Comparison of ENCODE assay signal across 1 cellular context in genomic region chr11:70579376-70579955, GRCh38.
TF ChIP-seq lines count a peak whose summit lies in the region.

No MANE protein-coding gene starts in this region.

TF ChIP-seq in H1, 55 proteins besides CTCF, POLR2A, EP300 and RAD21 (continued from another document):
- TF ChIP-seq KDM5A (IDR thresholded peaks at IDR 0.05; ENCODE audit: low read length), result no peak
- no peak for TF ChIP-seq NANOG (IDR thresholded peaks at IDR 0.05; ENCODE audit: insufficient read depth, low read depth, low read length, poor library complexity, severe bottlenecking)
- no peak for TF ChIP-seq SIRT6 (IDR thresholded peaks at IDR 0.05; ENCODE audit: low read length)
- TF ChIP-seq KDM4A (IDR thresholded peaks at IDR 0.05; ENCODE audit: low read depth, low read length, severe bottlenecking), result no peak
- no peak for TF ChIP-seq EZH2 (IDR thresholded peaks at IDR 0.05; ENCODE audit: low read depth, low read length, severe bottlenecking)
- no peak for TF ChIP-seq HDAC2 (IDR thresholded peaks at IDR 0.05; ENCODE audit: borderline replicate concordance in 1 of 2, low read depth in 2 of 2, low read length in 2 of 2)
